In the genomic region with DNA sequence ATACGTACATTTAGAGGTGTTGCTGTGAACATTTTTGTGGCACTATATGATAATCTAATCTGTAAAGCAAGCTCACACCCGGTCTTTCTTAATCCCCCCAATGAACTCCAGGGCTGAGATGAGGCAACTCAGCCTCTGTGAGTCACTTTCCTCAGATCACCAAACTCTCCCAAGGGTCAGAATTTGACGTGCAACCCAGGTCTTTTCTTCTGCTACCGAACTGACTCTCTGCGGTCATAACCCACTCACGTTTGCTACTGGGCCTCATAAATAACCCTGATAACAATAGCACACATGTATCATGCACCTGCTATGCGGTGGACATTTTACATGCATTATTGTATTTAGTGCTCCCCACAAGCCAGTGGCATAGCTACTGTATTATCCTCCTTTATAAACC, we compare ENCODE assay signal across 1 cellular context.
TF ChIP-seq lines count a peak whose summit lies in the region.

No MANE protein-coding gene starts in this region.

TF ChIP-seq in GM12878, 131 proteins besides CTCF, POLR2A, EP300 and RAD21 (continued from another document):
- TF ChIP-seq, protein P1, sequence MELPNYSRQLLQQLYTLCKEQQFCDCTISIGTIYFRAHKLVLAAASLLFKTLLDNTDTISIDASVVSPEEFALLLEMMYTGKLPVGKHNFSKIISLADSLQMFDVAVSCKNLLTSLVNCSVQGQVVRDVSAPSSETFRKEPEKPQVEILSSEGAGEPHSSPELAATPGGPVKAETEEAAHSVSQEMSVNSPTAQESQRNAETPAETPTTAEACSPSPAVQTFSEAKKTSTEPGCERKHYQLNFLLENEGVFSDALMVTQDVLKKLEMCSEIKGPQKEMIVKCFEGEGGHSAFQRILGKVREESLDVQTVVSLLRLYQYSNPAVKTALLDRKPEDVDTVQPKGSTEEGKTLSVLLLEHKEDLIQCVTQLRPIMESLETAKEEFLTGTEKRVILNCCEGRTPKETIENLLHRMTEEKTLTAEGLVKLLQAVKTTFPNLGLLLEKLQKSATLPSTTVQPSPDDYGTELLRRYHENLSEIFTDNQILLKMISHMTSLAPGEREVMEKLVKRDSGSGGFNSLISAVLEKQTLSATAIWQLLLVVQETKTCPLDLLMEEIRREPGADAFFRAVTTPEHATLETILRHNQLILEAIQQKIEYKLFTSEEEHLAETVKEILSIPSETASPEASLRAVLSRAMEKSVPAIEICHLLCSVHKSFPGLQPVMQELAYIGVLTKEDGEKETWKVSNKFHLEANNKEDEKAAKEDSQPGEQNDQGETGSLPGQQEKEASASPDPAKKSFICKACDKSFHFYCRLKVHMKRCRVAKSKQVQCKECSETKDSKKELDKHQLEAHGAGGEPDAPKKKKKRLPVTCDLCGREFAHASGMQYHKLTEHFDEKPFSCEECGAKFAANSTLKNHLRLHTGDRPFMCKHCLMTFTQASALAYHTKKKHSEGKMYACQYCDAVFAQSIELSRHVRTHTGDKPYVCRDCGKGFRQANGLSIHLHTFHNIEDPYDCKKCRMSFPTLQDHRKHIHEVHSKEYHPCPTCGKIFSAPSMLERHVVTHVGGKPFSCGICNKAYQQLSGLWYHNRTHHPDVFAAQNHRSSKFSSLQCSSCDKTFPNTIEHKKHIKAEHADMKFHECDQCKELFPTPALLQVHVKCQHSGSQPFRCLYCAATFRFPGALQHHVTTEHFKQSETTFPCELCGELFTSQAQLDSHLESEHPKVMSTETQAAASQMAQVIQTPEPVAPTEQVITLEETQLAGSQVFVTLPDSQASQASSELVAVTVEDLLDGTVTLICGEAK (IDR thresholded peaks at IDR 0.05; ENCODE audit: borderline replicate concordance), result no peak
